Comparison of ENCODE assay signal across 28 cellular contexts in the genomic region with DNA sequence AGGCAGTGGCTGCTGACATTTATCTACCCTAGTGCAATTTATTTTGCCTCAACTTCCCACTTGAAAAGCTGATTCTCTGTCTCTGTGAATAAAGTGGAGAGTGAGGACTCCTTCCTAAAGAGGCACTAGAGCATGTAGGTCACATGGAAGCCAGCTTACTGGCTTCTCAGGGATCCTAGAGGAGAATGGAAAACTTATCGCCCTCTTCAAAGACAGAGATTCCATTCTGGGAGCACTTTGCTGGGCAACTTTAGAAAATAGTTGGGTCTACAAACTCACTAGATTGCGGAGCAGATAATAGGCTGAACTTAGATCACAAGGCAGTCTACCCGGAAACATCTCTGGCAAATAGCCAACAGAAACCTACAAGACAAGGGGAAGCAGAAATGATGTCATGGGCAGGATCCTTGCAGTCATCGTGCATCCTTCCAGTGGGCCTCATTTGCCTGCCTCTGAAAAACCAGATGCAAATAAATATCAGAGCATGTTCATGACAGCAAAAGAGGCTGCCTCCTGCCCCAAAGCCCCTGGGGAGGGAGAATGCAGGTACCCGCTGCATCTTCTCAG.
DNase-seq lines count a peak whose midpoint lies in the region; ATAC-seq, FAIRE-seq and TF ChIP-seq lines count a peak whose summit lies in the region.
"Had no signal": no experiment of that assay in that cellular context is flagged by ENCODE, and none has a peak within 500 bp of the region (broad histone marks: within the 10 kb centered on the region; RNA-seq: fewer than 3 reads in every experiment).

No MANE protein-coding gene starts in this region.

- peak overlapping the region; percentile 82 for H3K27ac Mint-ChIP-seq in astrocyte (ENCODE audit: unreplicated experiment)
- H3K27ac Mint-ChIP-seq: activated naive CD4-positive, alpha-beta T cell treated with anti-CD3 and anti-CD28 coated beads, Interleukin-2, amount 10 ng/mL, durations not matched to agents 7 days and 5 days; activated T-cell treated with anti-CD3 and anti-CD28 coated beads, Interleukin-2, amount 50 U/mL, for 72 hours; naive B cell; stimulated activated naive CD8-positive, alpha-beta T cell treated with anti-CD3 and anti-CD28 coated beads, Interleukin-15, Interleukin-2, amounts not matched to agents 100 ng/mL and 50 ng/mL, for 24 hours had no signal

- H2AFZ ChIP-seq in astrocyte (ENCODE audit: low read depth, low read length), result no peak overlapping the region

- no peak for TF ChIP-seq POLR2A in gastroesophageal sphincter (IDR thresholded peaks at IDR 0.05)

- H3K27me3 Mint-ChIP-seq in astrocyte (ENCODE audit: low read depth, unreplicated experiment), result peaks cover 31% of the 10 kb centered on the region

- WGBS in gastroesophageal sphincter (ENCODE audit: low coverage in 1 of 2), 2 donors, result 91 to 95% methylated on average over 3 to 4 of the region's 5 CpGs

- no peaks in the 10 kb centered on the region for H3K36me3 Mint-ChIP-seq in astrocyte (ENCODE audit: low read depth, unreplicated experiment)
- H3K36me3 Mint-ChIP-seq: activated naive CD4-positive, alpha-beta T cell treated with anti-CD3 and anti-CD28 coated beads, Interleukin-2, amount 10 ng/mL, durations not matched to agents 7 days and 5 days; naive B cell had no signal

- H3K27ac ChIP-seq in astrocyte (ENCODE audit: low read depth, low read length) (no peak overlapping the region), gastroesophageal sphincter (no peak overlapping the region)
- H3K27ac ChIP-seq: KMS-11, RWPE1, tibial nerve had no signal

- no peaks in the 10 kb centered on the region for H3K36me3 ChIP-seq in astrocyte (ENCODE audit: insufficient read depth, low read length)
- no peaks in the 10 kb centered on the region for H3K36me3 ChIP-seq in gastroesophageal sphincter
- H3K36me3 ChIP-seq: tibial nerve had no signal

- peak; percentile 32 for DNase-seq in DMS53 (lab: John Stamatoyannopoulos, UW)
- DNase-seq in DMS53 treated with DMSO at 0.1 percent for 48 hours (lab: John Stamatoyannopoulos, UW; ENCODE audit: unreplicated experiment), result no peak
- DNase-seq in NCI-H526 (lab: John Stamatoyannopoulos, UW), result peak; percentile 18 to 43
- no peak for DNase-seq in astrocyte (ENCODE audit: low read depth)
- peak; percentile 25 for DNase-seq in urothelium cell line (ENCODE audit: low spot score)
- DNase-seq in stimulated activated CD4-positive, alpha-beta T cell treated with anti-CD3 and anti-CD28 coated beads, Interleukin-1b, Interleukin-23, amount 100 ng/mL, for 48 hours, result no peak
- DNase-seq in foreskin melanocyte, result no peak
- DNase-seq: 8988T; activated CD4-positive, alpha-beta T cell treated with anti-CD3 and anti-CD28 coated beads for 1 hour; activated naive CD4-positive, alpha-beta T cell treated with anti-CD3 and anti-CD28 coated beads, Interleukin-2, amount 10 ng/mL, durations not matched to agents 7 days and 5 days; activated T-cell treated with anti-CD3 and anti-CD28 coated beads, Interleukin-2, amount 50 U/mL, for 72 hours; amygdala; caudate nucleus; dermis blood vessel endothelial cell; head of caudate nucleus; left cardiac atrium; mesendoderm; naive B cell; NCI-H1092 treated with DMSO at 0.1 percent for 48 hours; NCI-H1930; NCI-H446 treated with DMSO at 0.1 percent for 48 hours; stimulated activated CD4-positive, alpha-beta T cell treated with anti-CD3 and anti-CD28 coated beads, Interleukin-4, amount 100 ng/mL, for 4 hours had no signal

- H4K20me1 ChIP-seq in astrocyte (ENCODE audit: insufficient read depth, low read length), result no peaks in the 10 kb centered on the region

- H3K4me1 ChIP-seq in astrocyte (ENCODE audit: insufficient read depth, low read length), result no peaks in the 10 kb centered on the region
- H3K4me1 ChIP-seq in gastroesophageal sphincter, result no peaks in the 10 kb centered on the region
- H3K4me1 ChIP-seq: tibial nerve had no signal

- no peak overlapping the region for H3K4me2 ChIP-seq in astrocyte (ENCODE audit: low read length)
- H3K4me2 ChIP-seq: KMS-11 had no signal

- H3K4me3 Mint-ChIP-seq in astrocyte (ENCODE audit: unreplicated experiment), result no peak overlapping the region
- H3K4me3 Mint-ChIP-seq: activated naive CD4-positive, alpha-beta T cell treated with anti-CD3 and anti-CD28 coated beads, Interleukin-2, amount 10 ng/mL, durations not matched to agents 7 days and 5 days; activated T-cell treated with anti-CD3 and anti-CD28 coated beads, Interleukin-2, amount 50 U/mL, for 72 hours; stimulated activated naive CD8-positive, alpha-beta T cell treated with anti-CD3 and anti-CD28 coated beads, Interleukin-15, Interleukin-2, amounts not matched to agents 100 ng/mL and 50 ng/mL, for 24 hours had no signal

- H3K9me3 ChIP-seq in astrocyte (ENCODE audit: insufficient read depth, low read depth, low read length) (no peaks in the 10 kb centered on the region), gastroesophageal sphincter (no peaks in the 10 kb centered on the region)
- H3K9me3 ChIP-seq: tibial nerve had no signal

- no peak overlapping the region for H3K4me3 ChIP-seq in astrocyte (ENCODE audit: insufficient read depth, low read depth, low read length)
- H3K4me3 ChIP-seq in gastroesophageal sphincter, result no peak overlapping the region
- H3K4me3 ChIP-seq: tibial nerve had no signal

- no peaks in the 10 kb centered on the region for H3K79me2 ChIP-seq in astrocyte (ENCODE audit: insufficient read depth, low read length)

- no peak for FAIRE-seq in astrocyte (lab: Jason Lieb, UNC)
- FAIRE-seq in urothelium cell line (lab: Jason Lieb, UNC), result no peak
- FAIRE-seq: H1 had no signal

- H3K27me3 ChIP-seq in astrocyte (ENCODE audit: insufficient read depth, low read length) (peaks cover 2% of the 10 kb centered on the region), gastroesophageal sphincter (no peaks in the 10 kb centered on the region)
- H3K27me3 ChIP-seq: tibial nerve had no signal

- peaks cover 15% of the 10 kb centered on the region for H3K4me1 Mint-ChIP-seq in astrocyte (ENCODE audit: low read depth, unreplicated experiment)
- H3K4me1 Mint-ChIP-seq: activated naive CD4-positive, alpha-beta T cell treated with anti-CD3 and anti-CD28 coated beads, Interleukin-2, amount 10 ng/mL, durations not matched to agents 7 days and 5 days; naive B cell had no signal

- no peak for ATAC-seq in gastroesophageal sphincter
- ATAC-seq: activated T-cell treated with anti-CD3 and anti-CD28 coated beads, Interleukin-2, amount 50 U/mL, for 72 hours; left cardiac atrium had no signal

- no peak overlapping the region for H3K9ac ChIP-seq in astrocyte (ENCODE audit: low read length)
- H3K9ac ChIP-seq: KMS-11 had no signal

- TF ChIP-seq EP300 in gastroesophageal sphincter (IDR thresholded peaks at IDR 0.05), result no peak

- TF ChIP-seq CTCF in astrocyte (IDR thresholded peaks at IDR 0.05; ENCODE audit: insufficient read depth, low read depth, low read length), result no peak
- no peak for TF ChIP-seq CTCF in gastroesophageal sphincter (IDR thresholded peaks at IDR 0.05)

- peaks cover 5% of the 10 kb centered on the region for H3K9me3 Mint-ChIP-seq in astrocyte (ENCODE audit: unreplicated experiment)
- H3K9me3 Mint-ChIP-seq: activated naive CD4-positive, alpha-beta T cell treated with anti-CD3 and anti-CD28 coated beads, Interleukin-2, amount 10 ng/mL, durations not matched to agents 7 days and 5 days; stimulated activated naive CD8-positive, alpha-beta T cell treated with anti-CD3 and anti-CD28 coated beads, Interleukin-15, Interleukin-2, amounts not matched to agents 100 ng/mL and 50 ng/mL, for 24 hours had no signal

Comparison
In these comparisons a context has a peak if more than half of its experiments do, and no peak if none do; other contexts are left out.
1. DNase-seq: peak in DMS53 (single experiment), NCI-H526 (2 of 2) and urothelium cell line (single experiment); none in DMS53 treated with DMSO at 0.1 percent for 48 hours (single experiment), astrocyte (single experiment), stimulated activated CD4-positive, alpha-beta T cell treated with anti-CD3 and anti-CD28 coated beads, Interleukin-1b, Interleukin-23, amount 100 ng/mL, for 48 hours (single experiment) and foreskin melanocyte (single experiment).